Comparison of ENCODE assay signal across 33 cellular contexts in genomic region chr2:104744537-104744936, GRCh38.
"Had no signal": no experiment of that assay in that cellular context is flagged by ENCODE, and none has a peak within 500 bp of the region (broad histone marks: within the 10 kb centered on the region; RNA-seq: fewer than 3 reads in every experiment).

No MANE protein-coding gene starts in this region.

- ATAC-seq: activated CD8-positive, alpha-beta memory T cell treated with anti-CD3 and anti-CD28 coated beads, Interleukin-2, amount 10 ng/mL, durations not matched to agents 7 days and 5 days; K562; Panc1; SK-N-SH treated with all-trans-retinoic acid at 6 μM for 48 hours; T-cell; T-helper 17 cell had no signal

- H3K4me1 Mint-ChIP-seq: activated CD4-positive, alpha-beta memory T cell treated with anti-CD3 and anti-CD28 coated beads, Interleukin-2, amount 10 ng/mL, durations not matched to agents 7 days and 5 days; activated CD8-positive, alpha-beta memory T cell treated with anti-CD3 and anti-CD28 coated beads, Interleukin-2, amount 10 ng/mL, durations not matched to agents 7 days and 5 days; activated naive CD8-positive, alpha-beta T cell treated with anti-CD3 and anti-CD28 coated beads for 36 hours; central memory CD8-positive, alpha-beta T cell; T-cell; T-helper 17 cell had no signal

- H3K27ac Mint-ChIP-seq: activated CD4-positive, alpha-beta memory T cell treated with anti-CD3 and anti-CD28 coated beads, Interleukin-2, amount 10 ng/mL, durations not matched to agents 7 days and 5 days; activated CD8-positive, alpha-beta memory T cell treated with anti-CD3 and anti-CD28 coated beads, Interleukin-2, amount 10 ng/mL, durations not matched to agents 7 days and 5 days; activated naive CD8-positive, alpha-beta T cell treated with anti-CD3 and anti-CD28 coated beads for 36 hours; T-cell; T-helper 17 cell had no signal

- H3K4me3 ChIP-seq: cardiac muscle cell, K562, SJSA1 had no signal

- H3K27me3 Mint-ChIP-seq: activated CD4-positive, alpha-beta memory T cell treated with anti-CD3 and anti-CD28 coated beads, Interleukin-2, amount 10 ng/mL, durations not matched to agents 7 days and 5 days; activated CD8-positive, alpha-beta memory T cell treated with anti-CD3 and anti-CD28 coated beads, Interleukin-2, amount 10 ng/mL, durations not matched to agents 7 days and 5 days; activated naive CD8-positive, alpha-beta T cell treated with anti-CD3 and anti-CD28 coated beads for 36 hours; central memory CD8-positive, alpha-beta T cell had no signal

- H3K4me3 Mint-ChIP-seq: activated CD4-positive, alpha-beta memory T cell treated with anti-CD3 and anti-CD28 coated beads, Interleukin-2, amount 10 ng/mL, durations not matched to agents 7 days and 5 days; activated CD8-positive, alpha-beta memory T cell treated with anti-CD3 and anti-CD28 coated beads, Interleukin-2, amount 10 ng/mL, durations not matched to agents 7 days and 5 days; activated naive CD8-positive, alpha-beta T cell treated with anti-CD3 and anti-CD28 coated beads for 36 hours; central memory CD8-positive, alpha-beta T cell; T-cell; T-helper 17 cell had no signal

- H3K36me3 Mint-ChIP-seq: activated CD8-positive, alpha-beta memory T cell treated with anti-CD3 and anti-CD28 coated beads, Interleukin-2, amount 10 ng/mL, durations not matched to agents 7 days and 5 days; activated naive CD8-positive, alpha-beta T cell treated with anti-CD3 and anti-CD28 coated beads for 36 hours; T-cell had no signal

- H3K36me3 ChIP-seq: cardiac muscle cell, SJSA1 had no signal

- DNase-seq: activated CD4-positive, alpha-beta memory T cell treated with anti-CD3 and anti-CD28 coated beads, Interleukin-2, amount 10 ng/mL, durations not matched to agents 7 days and 5 days; activated CD4-positive, alpha-beta T cell treated with anti-CD3 and anti-CD28 coated beads for 1 hour; activated CD4-positive, alpha-beta T cell treated with anti-CD3 and anti-CD28 coated beads for 48 hours; activated CD4-positive, CD25-positive, alpha-beta regulatory T cell; activated CD8-positive, alpha-beta memory T cell treated with anti-CD3 and anti-CD28 coated beads for 24 hours; activated CD8-positive, alpha-beta memory T cell treated with anti-CD3 and anti-CD28 coated beads, Interleukin-2, amount 10 ng/mL, durations not matched to agents 7 days and 5 days; activated CD8-positive, alpha-beta memory T cell treated with anti-CD3 and anti-CD28 coated beads, Interleukin-2, amount 50 U/mL, for 48 hours; activated effector memory CD4-positive, alpha-beta T cell treated with Interleukin-2 at 50 U/mL for 16 hours; activated naive CD4-positive, alpha-beta T cell; activated naive CD4-positive, alpha-beta T cell treated with anti-CD3 and anti-CD28 coated beads, Interleukin-2, amount 50 U/mL, for 16 hours; activated naive CD8-positive, alpha-beta T cell treated with anti-CD3 and anti-CD28 coated beads for 36 hours; activated T-cell treated with anti-CD3 and anti-CD28 coated beads, Interleukin-2, amount 50 U/mL, for 48 hours; amniotic stem cell; aorta; NCI-H1105; NCI-H1417 treated with DMSO at 0.1 percent for 48 hours; NCI-H187 treated with DMSO at 0.1 percent for 48 hours; NCI-H2081 treated with DMSO at 0.1 percent for 48 hours; NCI-H226; NCI-H446 treated with DMSO at 0.1 percent for 48 hours; NCI-H524; NCI-H69; SHP77 treated with DMSO at 0.1 percent for 48 hours; T-cell; T-helper 17 cell; T-helper 9 cell had no signal

- H3K9me3 Mint-ChIP-seq: activated CD4-positive, alpha-beta memory T cell treated with anti-CD3 and anti-CD28 coated beads, Interleukin-2, amount 10 ng/mL, durations not matched to agents 7 days and 5 days; activated naive CD8-positive, alpha-beta T cell treated with anti-CD3 and anti-CD28 coated beads for 36 hours; central memory CD8-positive, alpha-beta T cell; T-cell had no signal

- H3K4me1 ChIP-seq: SJSA1 had no signal

- H3K9me3 ChIP-seq: SJSA1 had no signal

- H3K27ac ChIP-seq: cardiac muscle cell, SJSA1, VCaP had no signal
